ENCODE assay signal across 38 cellular contexts in genomic region chr5:1845696-1846095, GRCh38. TPM values are rescaled to one million over a fixed set of nuclear protein-coding genes. Genes with fewer than 3 reads are reported as not detected.
"Had no signal": no experiment of that assay in that cellular context is flagged by ENCODE, and none has a peak within 500 bp of the region (broad histone marks: within the 10 kb centered on the region; RNA-seq: fewer than 3 reads in every experiment).

No MANE protein-coding gene starts in this region.

- H3K27ac ChIP-seq: ascending aorta, cardiac muscle cell, VCaP had no signal

- H3K4me3 Mint-ChIP-seq: activated B cell treated with CpG ODN at 0.5 μM for 24 hours; activated CD4-positive, alpha-beta memory T cell treated with anti-CD3 and anti-CD28 coated beads for 36 hours; activated CD4-positive, alpha-beta T cell treated with anti-CD3 and anti-CD28 coated beads, Interleukin-2, amount 10 ng/mL, durations not matched to agents 24 days and 14 days; activated naive CD4-positive, alpha-beta T cell treated with anti-CD3 and anti-CD28 coated beads, Interleukin-2, amount 10 ng/mL, durations not matched to agents 7 days and 5 days; activated naive CD4-positive, alpha-beta T cell treated with anti-CD3 and anti-CD28 coated beads, Interleukin-2, amount 50 U/mL, for 24 hours; activated naive CD8-positive, alpha-beta T cell; activated naive CD8-positive, alpha-beta T cell treated with anti-CD3 and anti-CD28 coated beads, Interleukin-2, amount 10 ng/mL, durations not matched to agents 7 days and 5 days; activated naive CD8-positive, alpha-beta T cell treated with anti-CD3 and anti-CD28 coated beads, Interleukin-2, amount 50 U/mL, for 24 hours; activated T-cell treated with anti-CD3 and anti-CD28 coated beads, Interleukin-2, amount 50 U/mL, for 4 hours; activated T-cell treated with anti-CD3 and anti-CD28 coated beads, Interleukin-2, amount 50 U/mL, for 72 hours; activated T-helper 1 cell treated with anti-CD3 and anti-CD28 coated beads, Interleukin-12 subunit alpha, Interleukin-12 subunit beta, Interleukin-2, Interleukin-4 antibody, amounts not matched to agents 30 ng/mL and 10 ng/mL and 1 ng/mL, durations not matched to agents 14 hours and 24 hours and 36 hours; activated T-helper 17 cell treated with anti-CD3 and anti-CD28 coated beads, Interleukin-2, amount 50 U/mL, for 72 hours; brain; central memory CD8-positive, alpha-beta T cell; T-helper 1 cell treated with Interleukin-12 subunit alpha and Interleukin-12 subunit beta and Interleukin-4 antibody, amounts not matched to agents 30 μg/mL and 1 μg/mL, for 36 hours; T-helper 2 cell treated with Interferon-gamma antibody and Interleukin-4, amounts not matched to agents 5 μg/mL and 100 μg/mL, for 36 hours had no signal

- H3K27ac Mint-ChIP-seq: activated B cell treated with CpG ODN at 0.5 μM for 24 hours; activated CD4-positive, alpha-beta memory T cell treated with anti-CD3 and anti-CD28 coated beads for 36 hours; activated CD4-positive, alpha-beta T cell treated with anti-CD3 and anti-CD28 coated beads, Interleukin-2, amount 10 ng/mL, durations not matched to agents 24 days and 14 days; activated naive CD4-positive, alpha-beta T cell treated with anti-CD3 and anti-CD28 coated beads, Interleukin-2, amount 10 ng/mL, durations not matched to agents 7 days and 5 days; activated naive CD4-positive, alpha-beta T cell treated with anti-CD3 and anti-CD28 coated beads, Interleukin-2, amount 50 U/mL, for 24 hours; activated naive CD8-positive, alpha-beta T cell; activated naive CD8-positive, alpha-beta T cell treated with anti-CD3 and anti-CD28 coated beads, Interleukin-2, amount 10 ng/mL, durations not matched to agents 7 days and 5 days; activated naive CD8-positive, alpha-beta T cell treated with anti-CD3 and anti-CD28 coated beads, Interleukin-2, amount 50 U/mL, for 24 hours; activated T-cell treated with anti-CD3 and anti-CD28 coated beads, Interleukin-2, amount 50 U/mL, for 72 hours; activated T-helper 1 cell treated with anti-CD3 and anti-CD28 coated beads, Interleukin-12 subunit alpha, Interleukin-12 subunit beta, Interleukin-2, Interleukin-4 antibody, amounts not matched to agents 30 ng/mL and 10 ng/mL and 1 ng/mL, durations not matched to agents 14 hours and 24 hours and 36 hours; activated T-helper 17 cell treated with anti-CD3 and anti-CD28 coated beads, Interleukin-2, amount 50 U/mL, for 72 hours; brain; T-helper 1 cell treated with Interleukin-12 subunit alpha and Interleukin-12 subunit beta and Interleukin-4 antibody, amounts not matched to agents 30 μg/mL and 1 μg/mL, for 36 hours; T-helper 2 cell treated with Interferon-gamma antibody and Interleukin-4, amounts not matched to agents 5 μg/mL and 100 μg/mL, for 36 hours had no signal

- H3K27me3 ChIP-seq: cardiac muscle cell had no signal

- DNase-seq: activated B cell treated with CpG ODN at 0.5 μM for 24 hours; activated CD4-positive, alpha-beta memory T cell treated with anti-CD3 and anti-CD28 coated beads for 36 hours; activated CD4-positive, alpha-beta T cell treated with anti-CD3 and anti-CD28 coated beads for 4 hours; activated CD4-positive, alpha-beta T cell treated with anti-CD3 and anti-CD28 coated beads, Interleukin-2, amount 10 ng/mL, durations not matched to agents 24 days and 14 days; activated CD4-positive, alpha-beta T cell treated with anti-CD3 and anti-CD28 coated beads, Interleukin-2, amount 50 U/mL, for 1 hour; activated CD4-positive, alpha-beta T cell treated with anti-CD3 and anti-CD28 coated beads, Interleukin-2, amount 50 U/mL, for 4 hours; activated CD4-positive, CD25-positive, alpha-beta regulatory T cell treated with anti-CD3 and anti-CD28 coated beads, Interleukin-2, amount 50 U/mL, for 72 hours; activated CD8-positive, alpha-beta memory T cell treated with anti-CD3 and anti-CD28 coated beads, Interleukin-2, amount 50 U/mL, for 4 hours; activated effector memory CD4-positive, alpha-beta T cell treated with Interleukin-2 at 50 U/mL for 16 hours; activated gamma-delta T cell; activated naive CD4-positive, alpha-beta T cell treated with anti-CD3 and anti-CD28 coated beads, Interleukin-2, amount 10 ng/mL, durations not matched to agents 7 days and 5 days; activated naive CD4-positive, alpha-beta T cell treated with Interleukin-2 at 50 U/mL for 16 hours; activated naive CD8-positive, alpha-beta T cell treated with anti-CD3 and anti-CD28 coated beads, Interleukin-2, amount 10 ng/mL, durations not matched to agents 7 days and 5 days; activated naive CD8-positive, alpha-beta T cell treated with anti-CD3 and anti-CD28 coated beads, Interleukin-2, amount 50 U/mL, for 24 hours; activated T-cell treated with anti-CD3 and anti-CD28 coated beads for 4 hours; activated T-cell treated with anti-CD3 and anti-CD28 coated beads, Interleukin-2, amount 50 U/mL, for 1 hour; activated T-cell treated with anti-CD3 and anti-CD28 coated beads, Interleukin-2, amount 50 U/mL, for 4 hours; activated T-cell treated with anti-CD3 and anti-CD28 coated beads, Interleukin-2, amount 50 U/mL, for 72 hours; amygdala; anterior cingulate cortex; caudate nucleus; cerebellar nuclear complex; T-helper 1 cell; T-helper 2 cell; T-helper 9 cell had no signal

- H3K36me3 ChIP-seq: ascending aorta, cardiac muscle cell had no signal

- H3K36me3 Mint-ChIP-seq: activated CD4-positive, alpha-beta memory T cell treated with anti-CD3 and anti-CD28 coated beads for 36 hours; activated naive CD4-positive, alpha-beta T cell treated with anti-CD3 and anti-CD28 coated beads, Interleukin-2, amount 10 ng/mL, durations not matched to agents 7 days and 5 days; activated naive CD4-positive, alpha-beta T cell treated with anti-CD3 and anti-CD28 coated beads, Interleukin-2, amount 50 U/mL, for 24 hours; activated naive CD8-positive, alpha-beta T cell; activated naive CD8-positive, alpha-beta T cell treated with anti-CD3 and anti-CD28 coated beads, Interleukin-2, amount 10 ng/mL, durations not matched to agents 7 days and 5 days; brain had no signal

- H3K4me1 Mint-ChIP-seq: activated B cell treated with CpG ODN at 0.5 μM for 24 hours; activated CD4-positive, alpha-beta T cell treated with anti-CD3 and anti-CD28 coated beads, Interleukin-2, amount 10 ng/mL, durations not matched to agents 24 days and 14 days; activated naive CD4-positive, alpha-beta T cell treated with anti-CD3 and anti-CD28 coated beads, Interleukin-2, amount 10 ng/mL, durations not matched to agents 7 days and 5 days; activated naive CD4-positive, alpha-beta T cell treated with anti-CD3 and anti-CD28 coated beads, Interleukin-2, amount 50 U/mL, for 24 hours; activated naive CD8-positive, alpha-beta T cell treated with anti-CD3 and anti-CD28 coated beads, Interleukin-2, amount 10 ng/mL, durations not matched to agents 7 days and 5 days; activated naive CD8-positive, alpha-beta T cell treated with anti-CD3 and anti-CD28 coated beads, Interleukin-2, amount 50 U/mL, for 24 hours; activated T-helper 17 cell treated with anti-CD3 and anti-CD28 coated beads, Interleukin-2, amount 50 U/mL, for 72 hours; central memory CD8-positive, alpha-beta T cell had no signal

- H3K4me3 ChIP-seq: ascending aorta, cardiac muscle cell had no signal

- ATAC-seq: activated naive CD8-positive, alpha-beta T cell treated with anti-CD3 and anti-CD28 coated beads, Interleukin-2, amount 50 U/mL, for 24 hours; activated T-cell treated with anti-CD3 and anti-CD28 coated beads, Interleukin-2, amount 50 U/mL, for 4 hours; activated T-cell treated with anti-CD3 and anti-CD28 coated beads, Interleukin-2, amount 50 U/mL, for 72 hours; activated T-helper 17 cell treated with anti-CD3 and anti-CD28 coated beads, Interleukin-2, amount 50 U/mL, for 72 hours had no signal

- H3K4me1 ChIP-seq: ascending aorta had no signal

- H3K9me3 Mint-ChIP-seq: activated B cell treated with CpG ODN at 0.5 μM for 24 hours; activated CD4-positive, alpha-beta memory T cell treated with anti-CD3 and anti-CD28 coated beads for 36 hours; activated CD4-positive, alpha-beta T cell treated with anti-CD3 and anti-CD28 coated beads, Interleukin-2, amount 10 ng/mL, durations not matched to agents 24 days and 14 days; activated naive CD4-positive, alpha-beta T cell treated with anti-CD3 and anti-CD28 coated beads, Interleukin-2, amount 10 ng/mL, durations not matched to agents 7 days and 5 days; activated naive CD4-positive, alpha-beta T cell treated with anti-CD3 and anti-CD28 coated beads, Interleukin-2, amount 50 U/mL, for 24 hours; activated naive CD8-positive, alpha-beta T cell treated with anti-CD3 and anti-CD28 coated beads, Interleukin-2, amount 10 ng/mL, durations not matched to agents 7 days and 5 days; activated naive CD8-positive, alpha-beta T cell treated with anti-CD3 and anti-CD28 coated beads, Interleukin-2, amount 50 U/mL, for 24 hours; activated T-cell treated with anti-CD3 and anti-CD28 coated beads, Interleukin-2, amount 50 U/mL, for 4 hours; activated T-cell treated with anti-CD3 and anti-CD28 coated beads, Interleukin-2, amount 50 U/mL, for 72 hours; activated T-helper 1 cell treated with anti-CD3 and anti-CD28 coated beads, Interleukin-12 subunit alpha, Interleukin-12 subunit beta, Interleukin-2, Interleukin-4 antibody, amounts not matched to agents 30 ng/mL and 10 ng/mL and 1 ng/mL, durations not matched to agents 14 hours and 24 hours and 36 hours; activated T-helper 17 cell treated with anti-CD3 and anti-CD28 coated beads, Interleukin-2, amount 50 U/mL, for 72 hours; central memory CD8-positive, alpha-beta T cell; T-helper 1 cell treated with Interleukin-12 subunit alpha and Interleukin-12 subunit beta and Interleukin-4 antibody, amounts not matched to agents 30 μg/mL and 1 μg/mL, for 36 hours; T-helper 2 cell treated with Interferon-gamma antibody and Interleukin-4, amounts not matched to agents 5 μg/mL and 100 μg/mL, for 36 hours had no signal

- H3K9me3 ChIP-seq: ascending aorta had no signal

RNA-seq across cellular contexts. Expression of gene IRX4, which starts 37.0 kb away (rescaled TPM):
- total RNA-seq: activated B cell treated with CpG ODN at 0.5 μM for 24 hours; activated CD4-positive, alpha-beta memory T cell treated with anti-CD3 and anti-CD28 coated beads for 36 hours; activated CD4-positive, alpha-beta T cell treated with anti-CD3 and anti-CD28 coated beads, Interleukin-2, amount 10 ng/mL, durations not matched to agents 24 days and 14 days; activated CD8-positive, alpha-beta memory T cell treated with anti-CD3 and anti-CD28 coated beads for 36 hours; activated naive CD8-positive, alpha-beta T cell treated with anti-CD3 and anti-CD28 coated beads, Interleukin-2, amount 10 ng/mL, durations not matched to agents 7 days and 5 days; activated T-cell treated with anti-CD3 and anti-CD28 coated beads, Interleukin-2, amount 50 U/mL, for 4 hours; activated T-cell treated with anti-CD3 and anti-CD28 coated beads, Interleukin-2, amount 50 U/mL, for 72 hours; activated T-helper 1 cell treated with anti-CD3 and anti-CD28 coated beads, Interleukin-12 subunit alpha, Interleukin-12 subunit beta, Interleukin-2, Interleukin-4 antibody, amounts not matched to agents 30 ng/mL and 10 ng/mL and 1 ng/mL, durations not matched to agents 14 hours and 24 hours and 36 hours; activated T-helper 17 cell treated with anti-CD3 and anti-CD28 coated beads, Interleukin-2, amount 50 U/mL, for 72 hours; ascending aorta; chondrocyte had no signal
